In genomic region chr13:112753868-112754267, GRCh38 we compare ENCODE assay signal across 20 cellular contexts.
A peak's percentile ranks its signal among the peaks of the same experiment; 100 is the strongest.
DNase-seq lines count a peak whose midpoint lies in the region; ATAC-seq and TF ChIP-seq lines count a peak whose summit lies in the region.
"Had no signal": no experiment of that assay in that cellular context is flagged by ENCODE, and none has a peak within 500 bp of the region (broad histone marks: within the 10 kb centered on the region; RNA-seq: fewer than 3 reads in every experiment).

No MANE protein-coding gene starts in this region.

- H3F3A ChIP-seq in Loucy (ENCODE audit: low read depth), result no peaks in the 10 kb centered on the region

- peak overlapping the region; percentile 37 for H2BK15ac ChIP-seq in neuronal stem cell (ENCODE audit: low read length)

- no peaks in the 10 kb centered on the region for H3K27me3 ChIP-seq in Loucy (ENCODE audit: insufficient read depth, low read length, poor library complexity, severe bottlenecking)
- H3K27me3 ChIP-seq in dorsolateral prefrontal cortex, result no peaks in the 10 kb centered on the region
- no peaks in the 10 kb centered on the region for H3K27me3 ChIP-seq in neuronal stem cell (ENCODE audit: control insufficient read depth in 3 of 3, insufficient read depth in 3 of 3, low read depth in 1 of 3, low read length in 3 of 3)
- H3K27me3 ChIP-seq: BE2C, Peyer's patch, SJCRH30 had no signal

- peaks cover 10% of the 10 kb centered on the region; the same call in 1 of the 2 replicates for H3K79me2 ChIP-seq in Loucy (ENCODE audit: insufficient read depth, low read length)

- H3K4me2 ChIP-seq in Loucy (ENCODE audit: low read depth, low read length, poor library complexity, severe bottlenecking) (peak overlapping the region; percentile 50), neuronal stem cell (ENCODE audit: insufficient read depth, low read length, poor library complexity, severe bottlenecking) (no peak overlapping the region)

- POLR2A ChIA-PET in T-cell (lab: Charles Lee), result no interaction called here

- H4K20me1 ChIP-seq in Loucy (ENCODE audit: insufficient read depth, low read length, poor library complexity, severe bottlenecking), result peaks cover 5% of the 10 kb centered on the region

- H3K18ac ChIP-seq in neuronal stem cell (ENCODE audit: low read length), result peak overlapping the region; percentile 64

- H3K27me3 Mint-ChIP-seq in T-cell (no peaks in the 10 kb centered on the region), osteocyte (ENCODE audit: unreplicated experiment) (no peaks in the 10 kb centered on the region)
- H3K27me3 Mint-ChIP-seq: IgD-negative memory B cell had no signal

- H3K27ac ChIP-seq in dorsolateral prefrontal cortex (peak overlapping the region in 58 of 59 donors; percentile 21 to 100 (median 84)), neuronal stem cell (replicated peaks; ENCODE audit: low read length) (no peak overlapping the region), temporal lobe (ENCODE audit: low read depth, low read length) (peak overlapping the region; percentile 99)
- H3K27ac ChIP-seq: Peyer's patch, SJCRH30 had no signal

- no peak overlapping the region for H3K23ac ChIP-seq in neuronal stem cell (ENCODE audit: low read depth, low read length, poor library complexity)

- H3K27ac Mint-ChIP-seq in T-cell (no peak overlapping the region), osteocyte (ENCODE audit: unreplicated experiment) (no peak overlapping the region)

- no peak overlapping the region for H2BK5ac ChIP-seq in neuronal stem cell (ENCODE audit: low read length)

- H3K4me1 ChIP-seq in Loucy (ENCODE audit: insufficient read depth, low read length, poor library complexity, severe bottlenecking) (peaks cover 19% of the 10 kb centered on the region), neuronal stem cell (ENCODE audit: control insufficient read depth in 2 of 2, insufficient read depth in 1 of 2, low read depth in 1 of 2, low read length in 2 of 2) (peaks cover 2 to 21% of the 10 kb centered on the region in 2 donors)
- H3K4me1 ChIP-seq: BE2C, Peyer's patch, SJCRH30 had no signal

- peaks cover 3% of the 10 kb centered on the region for H3K36me3 Mint-ChIP-seq in T-cell
- H3K36me3 Mint-ChIP-seq in osteocyte (ENCODE audit: unreplicated experiment), result no peaks in the 10 kb centered on the region

- H3K4me3 Mint-ChIP-seq in T-cell (peak overlapping the region in 1 of 3 donors; percentile 50), osteocyte (ENCODE audit: unreplicated experiment) (no peak overlapping the region)
- H3K4me3 Mint-ChIP-seq: H9, IgD-negative memory B cell had no signal

- H3K9ac ChIP-seq in Loucy (ENCODE audit: low read depth, low read length, poor library complexity, severe bottlenecking), result no peak overlapping the region
- H3K9ac ChIP-seq in neuronal stem cell (ENCODE audit: low read depth, low read length, poor library complexity), result no peak overlapping the region

- H3K4me3 ChIP-seq in Loucy (ENCODE audit: low read length, poor library complexity, severe bottlenecking), result no peak overlapping the region
- H3K4me3 ChIP-seq in dorsolateral prefrontal cortex, result no peak overlapping the region
- no peak overlapping the region for H3K4me3 ChIP-seq in neuronal stem cell (ENCODE audit: low read length in 2 of 2)
- H3K4me3 ChIP-seq: Peyer's patch, SJCRH30 had no signal

- H2AFZ ChIP-seq in Loucy (ENCODE audit: low read length) (no peak overlapping the region), neuronal stem cell (ENCODE audit: low read length) (no peak overlapping the region)

- H2BK12ac ChIP-seq in neuronal stem cell (ENCODE audit: low read length), result no peak overlapping the region

- no peak overlapping the region for H3K4ac ChIP-seq in neuronal stem cell (ENCODE audit: low read length)

- H3K14ac ChIP-seq in neuronal stem cell (ENCODE audit: low read length), result no peak overlapping the region

- no peaks in the 10 kb centered on the region for H3K9me2 ChIP-seq in Loucy (replicated peaks; ENCODE audit: low read depth, low read length)

- no peak for ATAC-seq in T-cell (replicated peaks in 1 of 4)
- ATAC-seq in HG03520 (IDR thresholded peaks at IDR 0.05; ENCODE audit: unreplicated experiment), result no peak

- intact Hi-C loops in dorsolateral prefrontal cortex (cut with DNase I), result no loop called here

- H3K36me3 ChIP-seq in Loucy (ENCODE audit: insufficient read depth, low read length) (no peaks in the 10 kb centered on the region), neuronal stem cell (replicated peaks in 1 of 2; ENCODE audit: control insufficient read depth in 2 of 2, insufficient read depth in 2 of 2, low read length in 2 of 2) (no peaks in the 10 kb centered on the region)
- H3K36me3 ChIP-seq: BE2C, Peyer's patch, SJCRH30 had no signal

- no peak overlapping the region for H2AK5ac ChIP-seq in neuronal stem cell (ENCODE audit: low read depth, low read length)

- H3K79me1 ChIP-seq in neuronal stem cell (ENCODE audit: low read depth, low read length), result peaks cover 12% of the 10 kb centered on the region

- H4K8ac ChIP-seq in neuronal stem cell (ENCODE audit: low read depth, low read length), result no peak overlapping the region

- WGBS in neuronal stem cell (ENCODE audit: extremely low coverage in 2 of 2, insufficient read length in 2 of 2, insufficient replicate concordance in 1 of 2), 2 donors, result no CpG with 5 or more reads among the region's 17 CpGs

- DNase-seq in dorsolateral prefrontal cortex, result no peak
- DNase-seq in neuronal stem cell (ENCODE audit: low spot score), result no peak
- no peak for DNase-seq in T-cell
- no peak for DNase-seq in midbrain (lab: John Stamatoyannopoulos, UW)
- no peak for DNase-seq in osteocyte (ENCODE audit: extremely low spot score, unreplicated experiment)
- DNase-seq: BE2C, COR-L47, DMS79, H9, NCI-H1417, NCI-H1694 treated with DMSO at 0.1 percent for 48 hours, NCI-H2081 treated with DMSO at 0.1 percent for 48 hours, NCI-H2171 treated with DMSO at 0.1 percent for 48 hours, NCI-H524 treated with DMSO at 0.1 percent for 48 hours, Peyer's patch, SJCRH30 had no signal

- peak overlapping the region; percentile 1 for H4K91ac ChIP-seq in neuronal stem cell (ENCODE audit: low read depth, low read length, poor library complexity)

- no peak overlapping the region for H2BK120ac ChIP-seq in neuronal stem cell (ENCODE audit: low read depth, low read length)

- H3K4me1 Mint-ChIP-seq in T-cell (peaks cover 30 to 36% (median 35%) of the 10 kb centered on the region in 3 donors), osteocyte (ENCODE audit: unreplicated experiment) (peaks cover 9% of the 10 kb centered on the region)

- no peak for TF ChIP-seq CTCF in Loucy (conservative IDR thresholded peaks at IDR 0.05; ENCODE audit: low read length)
- TF ChIP-seq CTCF in dorsolateral prefrontal cortex (IDR thresholded peaks at IDR 0.05 in 54 of 56, conservative IDR thresholded peaks at IDR 0.05 in 2 of 56; ENCODE audit: low read depth in 1 of 56, partially characterized antibody in 56 of 56), result no peak
- no peak for TF ChIP-seq CTCF in osteocyte (IDR thresholded peaks at IDR 0.05)

- H3K9me3 Mint-ChIP-seq in T-cell (no peaks in the 10 kb centered on the region), osteocyte (ENCODE audit: unreplicated experiment) (no peaks in the 10 kb centered on the region)
- H3K9me3 Mint-ChIP-seq: H9, IgD-negative memory B cell had no signal

- H3K9me3 ChIP-seq in Loucy (ENCODE audit: insufficient read depth, low read depth, low read length) (no peaks in the 10 kb centered on the region), neuronal stem cell (replicated peaks in 1 of 2; ENCODE audit: control insufficient read depth in 2 of 2, insufficient read depth in 1 of 2, low read depth in 1 of 2, low read length in 2 of 2) (peaks cover 0 to under 1% of the 10 kb centered on the region in 2 donors)
- H3K9me3 ChIP-seq: BE2C, Peyer's patch, SJCRH30 had no signal

- CTCF ChIA-PET in T-cell (lab: Charles Lee), result no interaction called here
